Comparison of ENCODE assay signal across 8 cellular contexts in genomic region chr1:236394016-236394481, GRCh38. TPM values are rescaled to one million over a fixed set of nuclear protein-coding genes. Genes with fewer than 3 reads are reported as not detected.
A peak's percentile ranks its signal among the peaks of the same experiment; 100 is the strongest.
DNase-seq lines count a peak whose midpoint lies in the region; ATAC-seq lines count a peak whose summit lies in the region.

Gene EDARADD (plus strand): TSS chr1:236394286. CDS start chr1:236394445, 159 bp downstream.

- DNase-seq in T-helper 1 cell = no peak
- no peak for DNase-seq in activated CD4-positive, alpha-beta memory T cell treated with anti-CD3 and anti-CD28 coated beads for 36 hours
- peak; percentile 51 for DNase-seq in stromal cell of bone marrow (ENCODE audit: low read depth)
- DNase-seq in NCI-H774 (lab: John Stamatoyannopoulos, UW) = no peak

- H3K27me3 Mint-ChIP-seq in activated CD4-positive, alpha-beta memory T cell treated with anti-CD3 and anti-CD28 coated beads for 36 hours = peaks cover 22% of the 10 kb centered on the region

- peak within 1 kb of the TSS; percentile 86 for H3K27ac Mint-ChIP-seq in activated CD4-positive, alpha-beta memory T cell treated with anti-CD3 and anti-CD28 coated beads for 36 hours

- intact Hi-C loops in T-helper 1 cell treated with Interleukin-12 subunit alpha and Interleukin-12 subunit beta and Interleukin-4 antibody, amounts not matched to agents 30 ng/mL and 1 ng/mL, for 36 hours (cut with micrococcal nuclease) = loop anchor here (1.0 to 10.0 kb wide), 6 partner anchors 58 to 399 kb away; partner anchors contain the start of gene GPR137B
- intact Hi-C loops in activated CD4-positive, alpha-beta memory T cell treated with anti-CD3 and anti-CD28 coated beads for 36 hours (cut with micrococcal nuclease) = no loop called here

- CTCF ChIA-PET in activated CD4-positive, alpha-beta memory T cell treated with anti-CD3 and anti-CD28 coated beads for 36 hours (lab: Charles Lee) = interaction anchor here (0.7 kb wide), 1 partner anchor 110 kb away, joined by 3 read pairs; no protein-coding TSS in a partner anchor

- H3K4me3 ChIP-seq in iPS-11a (ENCODE audit: low read depth, low read length) = peak within 1 kb of the TSS; percentile 82

- POLR2A ChIA-PET in activated CD4-positive, alpha-beta memory T cell treated with anti-CD3 and anti-CD28 coated beads for 36 hours (lab: Charles Lee) = interaction anchor here (1.3 kb wide), 1 partner anchor 10 kb away, joined by 3 read pairs; no protein-coding TSS in a partner anchor

- ATAC-seq in HG02763 (IDR thresholded peaks at IDR 0.05; ENCODE audit: unreplicated experiment) (no peak), HG03139 (IDR thresholded peaks at IDR 0.05; ENCODE audit: unreplicated experiment) (no peak)

- no peaks in the 10 kb centered on the region for H3K36me3 Mint-ChIP-seq in activated CD4-positive, alpha-beta memory T cell treated with anti-CD3 and anti-CD28 coated beads for 36 hours

- no peaks in the 10 kb centered on the region for H3K9me3 Mint-ChIP-seq in activated CD4-positive, alpha-beta memory T cell treated with anti-CD3 and anti-CD28 coated beads for 36 hours

- H3K4me3 Mint-ChIP-seq in activated CD4-positive, alpha-beta memory T cell treated with anti-CD3 and anti-CD28 coated beads for 36 hours = peak within 1 kb of the TSS; percentile 82

- peaks cover 28% of the 10 kb centered on the region for H3K4me1 Mint-ChIP-seq in activated CD4-positive, alpha-beta memory T cell treated with anti-CD3 and anti-CD28 coated beads for 36 hours (ENCODE audit: low read depth)

RNA-seq across cellular contexts. Expression of gene EDARADD, which starts in this region (rescaled TPM):
- total RNA-seq in T-helper 1 cell treated with Interleukin-12 subunit alpha and Interleukin-12 subunit beta and Interleukin-4 antibody, amounts not matched to agents 30 ng/mL and 1 ng/mL, for 36 hours = 9.1 and 10.4 TPM in 2 replicates
- 1 to 10 TPM; 4.8 to 7.0 TPM for total RNA-seq in activated CD4-positive, alpha-beta memory T cell treated with anti-CD3 and anti-CD28 coated beads for 36 hours
